Comparison of ENCODE assay signal across 16 cellular contexts in the genomic region with DNA sequence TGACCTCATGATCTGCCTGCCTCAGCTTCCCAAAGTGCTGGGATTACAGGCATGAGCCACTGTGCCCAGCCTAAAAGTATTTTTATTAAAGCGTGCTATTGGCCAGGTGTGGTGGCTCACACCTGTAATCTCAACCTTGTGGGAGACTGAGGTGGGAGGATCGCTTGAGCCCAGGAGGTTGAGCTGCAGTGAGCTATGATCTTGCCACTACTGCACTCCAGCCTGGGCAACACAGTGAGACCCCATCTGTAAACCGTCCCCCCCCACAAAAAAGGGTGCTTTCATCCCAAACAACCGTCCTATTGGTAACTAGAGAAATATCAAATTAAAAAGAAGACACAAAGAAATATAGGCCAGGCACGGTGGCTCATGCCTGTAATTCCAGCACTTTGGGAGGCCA. TPM values are rescaled to one million over a fixed set of nuclear protein-coding genes. Genes with fewer than 3 reads are reported as not detected.
"Had no signal": no experiment of that assay in that cellular context is flagged by ENCODE, and none has a peak within 500 bp of the region (broad histone marks: within the 10 kb centered on the region; RNA-seq: fewer than 3 reads in every experiment).

No MANE protein-coding gene starts in this region.

RNA-seq across cellular contexts. Expression of a gene that starts 6.6 kb away (rescaled TPM):
- total RNA-seq: left cardiac atrium, left lobe of liver, lower leg skin, lung microvascular endothelial cell, mucosa of gallbladder, neural crest cell, osteoblast, pancreas, right cardiac atrium, sciatic nerve, temporal lobe, thyroid gland, transverse colon, upper lobe of right lung had no signal
- polyA plus RNA-seq: keratinocyte; naive thymus-derived CD8-positive, alpha-beta T cell; right cardiac atrium had no signal

RNA-seq across cellular contexts. Expression of a gene that starts 6.8 kb away (rescaled TPM):
- total RNA-seq: lung microvascular endothelial cell had no signal

RNA-seq across cellular contexts. Expression of a gene that starts 24.2 kb away (rescaled TPM):
- total RNA-seq: lung microvascular endothelial cell had no signal
